Comparison of ENCODE assay signal across 20 cellular contexts in the genomic region with DNA sequence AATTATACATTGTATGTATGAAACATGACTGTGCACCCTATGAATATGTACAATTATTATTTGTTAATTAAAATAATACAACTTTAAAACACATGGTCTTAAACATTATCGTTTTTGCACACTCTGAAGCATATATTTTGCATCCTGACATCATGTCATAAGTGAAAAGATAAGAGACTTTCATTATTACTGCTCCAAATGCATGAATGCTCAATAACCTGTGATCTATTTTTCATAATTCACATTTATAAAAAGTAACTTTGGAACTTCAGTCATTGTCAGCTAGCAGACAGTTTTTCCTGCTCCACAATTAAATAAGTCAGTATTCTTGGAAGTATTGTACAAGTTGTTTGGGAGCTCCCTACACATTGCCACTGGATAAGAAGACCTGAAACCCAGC. TPM values are rescaled to one million over a fixed set of nuclear protein-coding genes. Genes with fewer than 3 reads are reported as not detected.
DNase-seq lines count a peak whose midpoint lies in the region; ATAC-seq and TF ChIP-seq lines count a peak whose summit lies in the region.
"Had no signal": no experiment of that assay in that cellular context is flagged by ENCODE, and none has a peak within 500 bp of the region (broad histone marks: within the 10 kb centered on the region; RNA-seq: fewer than 3 reads in every experiment).

No MANE protein-coding gene starts in this region.

- 85 to 95% methylated on average over 1 of the region's 1 CpG for WGBS in tibial nerve, 2 donors

- DNase-seq in T-helper 1 cell: no peak
- no peak for DNase-seq in activated CD4-positive, alpha-beta memory T cell treated with anti-CD3 and anti-CD28 coated beads, Interleukin-2, amount 10 ng/mL, durations not matched to agents 7 days and 5 days
- no peak for DNase-seq in mesothelial cell of epicardium (ENCODE audit: low spot score in 2 of 2, unreplicated experiment in 2 of 2)
- no peak for DNase-seq in tibial nerve (ENCODE audit: low spot score in 2 of 2)
- DNase-seq in NCI-H2171 (lab: John Stamatoyannopoulos, UW): no peak
- DNase-seq: activated CD4-positive, CD25-positive, alpha-beta regulatory T cell treated with anti-CD3 and anti-CD28 coated beads, Interleukin-2, amount 50 U/mL, for 72 hours; activated T-cell treated with anti-CD3 and anti-CD28 coated beads for 4 hours; AML-193; foreskin keratinocyte; H9; NCI-H1417 treated with DMSO at 0.1 percent for 48 hours; PC-9; psoas muscle; stimulated activated CD4-positive, alpha-beta T cell treated with anti-CD3 and anti-CD28 coated beads, Interleukin-2, amount 100 ng/mL, for 24 hours; stomach; T-helper 9 cell had no signal

- no peak overlapping the region for H3K4me3 Mint-ChIP-seq in T-helper 1 cell treated with Interleukin-12 subunit alpha and Interleukin-12 subunit beta and Interleukin-4 antibody, amounts not matched to agents 30 μg/mL and 1 μg/mL, for 36 hours
- peak overlapping the region; percentile 89 for H3K4me3 Mint-ChIP-seq in activated CD4-positive, alpha-beta memory T cell treated with anti-CD3 and anti-CD28 coated beads, Interleukin-2, amount 10 ng/mL, durations not matched to agents 7 days and 5 days
- H3K4me3 Mint-ChIP-seq in mesothelial cell of epicardium: peak overlapping the region; percentile 77

- no peak for TF ChIP-seq POLR2A in tibial nerve (IDR thresholded peaks at IDR 0.05)

- H3K4me1 Mint-ChIP-seq in T-helper 1 cell treated with Interleukin-12 subunit alpha and Interleukin-12 subunit beta and Interleukin-4 antibody, amounts not matched to agents 30 μg/mL and 1 μg/mL, for 36 hours (ENCODE audit: low read depth): peaks cover 53% of the 10 kb centered on the region
- peaks cover 71% of the 10 kb centered on the region for H3K4me1 Mint-ChIP-seq in activated CD4-positive, alpha-beta memory T cell treated with anti-CD3 and anti-CD28 coated beads, Interleukin-2, amount 10 ng/mL, durations not matched to agents 7 days and 5 days
- peaks cover 14% of the 10 kb centered on the region for H3K4me1 Mint-ChIP-seq in mesothelial cell of epicardium

- no peaks in the 10 kb centered on the region for H3K9me2 ChIP-seq in DOHH2 (replicated peaks; ENCODE audit: control insufficient read depth, low read length)

- peaks cover 40% of the 10 kb centered on the region for H3K36me3 Mint-ChIP-seq in T-helper 1 cell treated with Interleukin-12 subunit alpha and Interleukin-12 subunit beta and Interleukin-4 antibody, amounts not matched to agents 30 μg/mL and 1 μg/mL, for 36 hours (ENCODE audit: low read depth)
- peaks cover 47% of the 10 kb centered on the region for H3K36me3 Mint-ChIP-seq in activated CD4-positive, alpha-beta memory T cell treated with anti-CD3 and anti-CD28 coated beads, Interleukin-2, amount 10 ng/mL, durations not matched to agents 7 days and 5 days (ENCODE audit: low read depth)
- H3K36me3 Mint-ChIP-seq in mesothelial cell of epicardium: peaks cover 20% of the 10 kb centered on the region

- no peak for ATAC-seq in GM21619 (IDR thresholded peaks at IDR 0.05; ENCODE audit: unreplicated experiment)
- ATAC-seq: foreskin keratinocyte, psoas muscle had no signal

- no peak overlapping the region for H3K4me3 ChIP-seq in DOHH2 (ENCODE audit: low read length)
- H3K4me3 ChIP-seq in tibial nerve: no peak overlapping the region
- H3K4me3 ChIP-seq: PC-9, psoas muscle, stomach had no signal

- no peak overlapping the region for H3K27ac ChIP-seq in DOHH2 (ENCODE audit: low read depth, low read length)
- no peak overlapping the region for H3K27ac ChIP-seq in tibial nerve
- H3K27ac ChIP-seq: 22Rv1, foreskin keratinocyte, PC-9, psoas muscle had no signal

- peaks cover 20% of the 10 kb centered on the region for H3F3A ChIP-seq in DOHH2 (ENCODE audit: control insufficient read depth, insufficient read depth)

- peaks cover 34% of the 10 kb centered on the region for H3K36me3 ChIP-seq in DOHH2 (ENCODE audit: control insufficient read depth, low read length)
- H3K36me3 ChIP-seq in tibial nerve: peaks cover 0 to 14% (median 0%) of the 10 kb centered on the region in 3 donors
- H3K36me3 ChIP-seq: stomach had no signal

- POLR2A ChIA-PET in activated CD4-positive, alpha-beta memory T cell treated with anti-CD3 and anti-CD28 coated beads, Interleukin-2, amount 10 ng/mL, durations not matched to agents 7 days and 5 days (lab: Charles Lee): interaction anchor here (1.7 to 11.7 kb wide), 3 partner anchors 14 to 162 kb away, joined by 5 to 422 read pairs (median 244); a partner anchor contains a TSS

- no peaks in the 10 kb centered on the region for H3K9me3 ChIP-seq in DOHH2 (ENCODE audit: control insufficient read depth, insufficient read depth, low read length)
- H3K9me3 ChIP-seq in tibial nerve: no peaks in the 10 kb centered on the region
- H3K9me3 ChIP-seq: psoas muscle, stomach had no signal

- H3K79me2 ChIP-seq in DOHH2 (ENCODE audit: control insufficient read depth, low read length): peaks cover 66% of the 10 kb centered on the region

- H3K27ac Mint-ChIP-seq in T-helper 1 cell treated with Interleukin-12 subunit alpha and Interleukin-12 subunit beta and Interleukin-4 antibody, amounts not matched to agents 30 μg/mL and 1 μg/mL, for 36 hours: peak overlapping the region; percentile 26
- peak overlapping the region; percentile 90 for H3K27ac Mint-ChIP-seq in activated CD4-positive, alpha-beta memory T cell treated with anti-CD3 and anti-CD28 coated beads, Interleukin-2, amount 10 ng/mL, durations not matched to agents 7 days and 5 days
- H3K27ac Mint-ChIP-seq in mesothelial cell of epicardium: no peak overlapping the region
- H3K27ac Mint-ChIP-seq: H9 had no signal

- no peaks in the 10 kb centered on the region for H4K20me1 ChIP-seq in DOHH2 (ENCODE audit: control insufficient read depth, insufficient read depth, low read depth, low read length)

- H3K27me3 Mint-ChIP-seq in T-helper 1 cell treated with Interleukin-12 subunit alpha and Interleukin-12 subunit beta and Interleukin-4 antibody, amounts not matched to agents 30 μg/mL and 1 μg/mL, for 36 hours (ENCODE audit: low read depth): no peaks in the 10 kb centered on the region
- no peaks in the 10 kb centered on the region for H3K27me3 Mint-ChIP-seq in activated CD4-positive, alpha-beta memory T cell treated with anti-CD3 and anti-CD28 coated beads, Interleukin-2, amount 10 ng/mL, durations not matched to agents 7 days and 5 days
- peaks cover 59% of the 10 kb centered on the region for H3K27me3 Mint-ChIP-seq in mesothelial cell of epicardium (ENCODE audit: low read depth)

- TF ChIP-seq EP300 in tibial nerve (IDR thresholded peaks at IDR 0.05): no peak

- no peaks in the 10 kb centered on the region for H3K9me3 Mint-ChIP-seq in T-helper 1 cell treated with Interleukin-12 subunit alpha and Interleukin-12 subunit beta and Interleukin-4 antibody, amounts not matched to agents 30 μg/mL and 1 μg/mL, for 36 hours
- no peaks in the 10 kb centered on the region for H3K9me3 Mint-ChIP-seq in activated CD4-positive, alpha-beta memory T cell treated with anti-CD3 and anti-CD28 coated beads, Interleukin-2, amount 10 ng/mL, durations not matched to agents 7 days and 5 days
- H3K9me3 Mint-ChIP-seq in mesothelial cell of epicardium: no peaks in the 10 kb centered on the region
- H3K9me3 Mint-ChIP-seq: H9 had no signal

- CTCF ChIA-PET in activated CD4-positive, alpha-beta memory T cell treated with anti-CD3 and anti-CD28 coated beads, Interleukin-2, amount 10 ng/mL, durations not matched to agents 7 days and 5 days (lab: Charles Lee): interaction anchor here (1.0 to 3.5 kb wide), 6 partner anchors 12 to 213 kb away, joined by 3 to 28 read pairs (median 4); a partner anchor contains a TSS

- no peak for TF ChIP-seq CTCF in DOHH2 (IDR thresholded peaks at IDR 0.05; ENCODE audit: low read depth, low read length, poor library complexity, severe bottlenecking)
- no peak for TF ChIP-seq CTCF in mesothelial cell of epicardium (IDR thresholded peaks at IDR 0.05; ENCODE audit: unreplicated experiment)
- no peak for TF ChIP-seq CTCF in tibial nerve (IDR thresholded peaks at IDR 0.05)

- H3K27me3 ChIP-seq in DOHH2 (ENCODE audit: control insufficient read depth, low read length): no peaks in the 10 kb centered on the region
- peaks cover 0 to 59% of the 10 kb centered on the region in 2 donors for H3K27me3 ChIP-seq in tibial nerve

- peaks cover 71% of the 10 kb centered on the region for H3K4me1 ChIP-seq in DOHH2 (ENCODE audit: control insufficient read depth, low read length)
- H3K4me1 ChIP-seq in tibial nerve: peaks cover 0 to 53% (median 11%) of the 10 kb centered on the region in 4 donors
- H3K4me1 ChIP-seq: psoas muscle had no signal

- peak overlapping the region; percentile 84 for H3K4me2 ChIP-seq in DOHH2 (ENCODE audit: low read length)
- H3K4me2 ChIP-seq: PC-9 had no signal

RNA-seq across cellular contexts. Expression of a gene that starts 1.3 kb away (rescaled TPM):
- total RNA-seq in activated CD4-positive, alpha-beta memory T cell treated with anti-CD3 and anti-CD28 coated beads, Interleukin-2, amount 10 ng/mL, durations not matched to agents 7 days and 5 days: 10 to 100 TPM; 43.7 to 46.3 TPM
- total RNA-seq in mesothelial cell of epicardium (8.9 to 12.0 TPM (median 10.9 TPM) in 3 replicates), tibial nerve (1 to 10 TPM in 3 of 4 donors, under 1 TPM in 1; 0.98 to 4.2 (median 2.2) TPM)
- total RNA-seq: PC-9 had no signal

RNA-seq across cellular contexts. Expression of a gene that starts 11.7 kb away (rescaled TPM):
- total RNA-seq in activated CD4-positive, alpha-beta memory T cell treated with anti-CD3 and anti-CD28 coated beads, Interleukin-2, amount 10 ng/mL, durations not matched to agents 7 days and 5 days: 10 to 100 TPM; 79.6 to 89.4 TPM
- 13.1 to 13.9 TPM (median 13.6 TPM) in 3 replicates for total RNA-seq in mesothelial cell of epicardium
- total RNA-seq in tibial nerve: 1 to 10 TPM; 1.1 to 5.1 (median 2.9) TPM

RNA-seq across cellular contexts. Expression of a gene that starts 18.5 kb away (rescaled TPM):
- 100 to 1,000 TPM; 149 to 156 TPM for total RNA-seq in activated CD4-positive, alpha-beta memory T cell treated with anti-CD3 and anti-CD28 coated beads, Interleukin-2, amount 10 ng/mL, durations not matched to agents 7 days and 5 days
- total RNA-seq in mesothelial cell of epicardium (195 to 200 TPM (median 199 TPM) in 3 replicates), tibial nerve (100 to 1,000 TPM in 1 of 4 donors, 10 to 100 TPM in 3; 79.4 to 106 (median 90.1) TPM)

RNA-seq across cellular contexts. Expression of a gene that starts 57.8 kb away (rescaled TPM):
- total RNA-seq in activated CD4-positive, alpha-beta memory T cell treated with anti-CD3 and anti-CD28 coated beads, Interleukin-2, amount 10 ng/mL, durations not matched to agents 7 days and 5 days: 10 to 100 TPM; 64.4 to 67.4 TPM
- total RNA-seq in mesothelial cell of epicardium: 73.8 to 74.6 TPM (median 74.2 TPM) in 3 replicates
- total RNA-seq in tibial nerve: 100 to 1,000 TPM; 132 to 172 (median 151) TPM

RNA-seq across cellular contexts. Expression of a gene that starts 58.1 kb away (rescaled TPM):
- total RNA-seq in activated CD4-positive, alpha-beta memory T cell treated with anti-CD3 and anti-CD28 coated beads, Interleukin-2, amount 10 ng/mL, durations not matched to agents 7 days and 5 days: 10 to 100 TPM; 42.4 to 44.0 TPM
- total RNA-seq in mesothelial cell of epicardium (30.1 to 36.2 TPM (median 32.5 TPM) in 3 replicates), tibial nerve (10 to 100 TPM; 27.1 to 35.4 (median 30.7) TPM)
